Comparison of ENCODE assay signal across 12 cellular contexts in genomic region chr17:17087424-17088103, GRCh38. TPM values are rescaled to one million over a fixed set of nuclear protein-coding genes. Genes with fewer than 3 reads are reported as not detected.
DNase-seq lines count a peak whose midpoint lies in the region; ATAC-seq, FAIRE-seq and TF ChIP-seq lines count a peak whose summit lies in the region.
"Had no signal": no experiment of that assay in that cellular context is flagged by ENCODE, and none has a peak within 500 bp of the region (broad histone marks: within the 10 kb centered on the region; RNA-seq: fewer than 3 reads in every experiment).

No MANE protein-coding gene starts in this region.

- ATAC-seq in central memory CD8-positive, alpha-beta T cell (replicated peaks; ENCODE audit: extremely low read depth, poor library complexity, severe bottlenecking), result no peak
- ATAC-seq in HG03097 (IDR thresholded peaks at IDR 0.05; ENCODE audit: low FRiP score, unreplicated experiment), result no peak

- peak overlapping the region; percentile 54 for H3K27ac Mint-ChIP-seq in central memory CD8-positive, alpha-beta T cell (ENCODE audit: low read depth)

- H3K4me1 Mint-ChIP-seq in central memory CD8-positive, alpha-beta T cell, result peaks cover 62% of the 10 kb centered on the region

- DNase-seq in RWPE1 (ENCODE audit: low spot score), result no peak
- no peak for DNase-seq in central memory CD8-positive, alpha-beta T cell (ENCODE audit: low spot score in 2 of 2)
- DNase-seq in keratinocyte (ENCODE audit: low read depth, low spot score), result no peak
- DNase-seq in spleen, result peak; percentile 56
- no peak for DNase-seq in T-helper 1 cell
- DNase-seq in globus pallidus (ENCODE audit: low spot score), result no peak
- no peak for DNase-seq in GM10248 (ENCODE audit: extremely low spot score)
- DNase-seq: lower lobe of right lung, NCI-H1694 had no signal

- H4K20me1 ChIP-seq in keratinocyte (ENCODE audit: control insufficient read depth, extremely low read depth, insufficient read depth, low read length), result peaks cover 22% of the 10 kb centered on the region

- peak overlapping the region; percentile 14 for H3K4me3 Mint-ChIP-seq in central memory CD8-positive, alpha-beta T cell
- H3K4me3 Mint-ChIP-seq: CD14-positive monocyte had no signal

- H3K27ac ChIP-seq in RWPE1 (peak overlapping the region; percentile 57), keratinocyte (ENCODE audit: control insufficient read depth, insufficient read depth, low read length) (peak overlapping the region; percentile 15), spleen (no peak overlapping the region)
- H3K27ac ChIP-seq: lower lobe of right lung had no signal

- WGBS in spleen, 5 donors, result 78 to 91% (median 89%) methylated on average over 13 of the region's 13 CpGs

- no peak overlapping the region for H2AFZ ChIP-seq in keratinocyte (ENCODE audit: control insufficient read depth, low read length)

- no peak for TF ChIP-seq POLR2A in spleen (IDR thresholded peaks at IDR 0.05)

- FAIRE-seq in keratinocyte (lab: Jason Lieb, UNC), result peak; percentile 85

- no peak overlapping the region for H3K9ac ChIP-seq in keratinocyte (ENCODE audit: control insufficient read depth, extremely low read depth, insufficient read depth, low read length)

- H3K9me1 ChIP-seq in keratinocyte (ENCODE audit: control insufficient read depth, extremely low read depth, insufficient read depth, low read length), result peaks cover 7% of the 10 kb centered on the region

- H3K36me3 Mint-ChIP-seq in central memory CD8-positive, alpha-beta T cell (ENCODE audit: insufficient read depth), result peaks cover 8% of the 10 kb centered on the region

- H3K9me3 Mint-ChIP-seq in central memory CD8-positive, alpha-beta T cell, result no peaks in the 10 kb centered on the region
- H3K9me3 Mint-ChIP-seq: CD14-positive monocyte, IgD-negative memory B cell had no signal

- dilution Hi-C loops in keratinocyte (cut with MboI; ENCODE audit: extremely low pct_ligation_motif_present, low sequenced_read_pairs), result no loop called here

- no peak overlapping the region for H3K4me3 ChIP-seq in keratinocyte (ENCODE audit: control insufficient read depth in 2 of 3, extremely low read depth in 1 of 3, insufficient read depth in 2 of 3, low read depth in 1 of 3, low read length in 3 of 3)
- H3K4me3 ChIP-seq in spleen, result no peak overlapping the region
- H3K4me3 ChIP-seq: lower lobe of right lung had no signal

- no peaks in the 10 kb centered on the region for H3K9me3 ChIP-seq in keratinocyte (ENCODE audit: control insufficient read depth, low read depth, low read length)
- H3K9me3 ChIP-seq in spleen, result no peaks in the 10 kb centered on the region
- H3K9me3 ChIP-seq: lower lobe of right lung had no signal

- no peaks in the 10 kb centered on the region for H3K27me3 Mint-ChIP-seq in central memory CD8-positive, alpha-beta T cell
- H3K27me3 Mint-ChIP-seq: IgD-negative memory B cell had no signal

- H3K36me3 ChIP-seq in keratinocyte (ENCODE audit: control insufficient read depth in 2 of 2, extremely low read depth in 1 of 2, insufficient read depth in 2 of 2, low read length in 2 of 2) (peaks cover 24 to 46% of the 10 kb centered on the region in 2 experiments), spleen (peaks cover 0 to 87% (median 14%) of the 10 kb centered on the region in 6 donors)

- no peaks in the 10 kb centered on the region for H3K27me3 ChIP-seq in keratinocyte (ENCODE audit: control insufficient read depth, extremely low read depth, insufficient read depth, low read length)
- H3K27me3 ChIP-seq in spleen (replicated peaks in 1 of 7), result no peaks in the 10 kb centered on the region

- CTCF ChIA-PET in RWPE1 (lab: Yijun Ruan, JAX) (interaction anchor here (0.7 kb wide), 1 partner anchor 17 kb away, joined by 3 read pairs; no protein-coding TSS in a partner anchor), GM10248 (lab: Yijun Ruan, JAX) (no interaction called here)

- H3K4me1 ChIP-seq in keratinocyte (ENCODE audit: control insufficient read depth, extremely low read depth, insufficient read depth, low read length) (peaks cover 38% of the 10 kb centered on the region), spleen (peaks cover 0 to 73% (median 41%) of the 10 kb centered on the region in 6 donors)

- intact Hi-C loops in spleen (cut with DNase I; ENCODE audit: low total_unique reads), result no loop called here

- peaks cover 72% of the 10 kb centered on the region for H3K79me2 ChIP-seq in keratinocyte (ENCODE audit: control insufficient read depth, insufficient read depth, low read length)

- H3K4me2 ChIP-seq in keratinocyte (ENCODE audit: control insufficient read depth, extremely low read depth, insufficient read depth, low read depth, low read length), result peak overlapping the region; percentile 4

- TF ChIP-seq CTCF in RWPE1 (conservative IDR thresholded peaks at IDR 0.05; ENCODE audit: low read depth) (no peak), keratinocyte (optimal IDR thresholded peaks at IDR 0.05 in 1 of 3, IDR thresholded peaks at IDR 0.05 in 1 of 3, conservative IDR thresholded peaks at IDR 0.05 in 1 of 3; ENCODE audit: extremely low read depth in 1 of 3, insufficient read depth in 2 of 3, low read length in 3 of 3) (peak; percentile 54 to 58 (median 58)), spleen (IDR thresholded peaks at IDR 0.05 in 8 of 11, conservative IDR thresholded peaks at IDR 0.05 in 3 of 11) (no peak), GM10248 (IDR thresholded peaks at IDR 0.05; ENCODE audit: control extremely low read depth, extremely low read depth, low read depth, missing control alignments) (no peak)

- POLR2A ChIA-PET in RWPE1 (lab: Yijun Ruan, JAX; ENCODE audit: low non-redundant PET), result interaction anchor here (0.7 kb wide), 1 partner anchor 37 kb away, joined by 3 read pairs; no protein-coding TSS in a partner anchor
- POLR2A ChIA-PET in GM10248 (lab: Yijun Ruan, JAX), result no interaction called here

RNA-seq across cellular contexts. Expression of gene MPRIP, which starts 45.3 kb away (rescaled TPM):
- polyA plus RNA-seq in keratinocyte, result 76.4 to 113 TPM (median 93.2 TPM) in 3 replicates
- 241 TPM for polyA plus RNA-seq in keratinocyte (2011; ENCODE audit: low read depth)
- polyA plus RNA-seq in keratinocyte (2011; cell fraction: cytosol; rRNA removed), result 61.6 and 75.3 TPM in 2 replicates
- polyA plus RNA-seq in keratinocyte (2011; cell fraction: nucleus; rRNA removed), result 160 and 188 TPM in 2 replicates
- 132 and 155 TPM in 2 replicates for polyA plus RNA-seq in keratinocyte (2012; ENCODE audit: low replicate concordance)
- 188 to 396 TPM (median 205 TPM) in 3 replicates for polyA minus RNA-seq in keratinocyte
- 102 TPM for polyA minus RNA-seq in keratinocyte (2011; cell fraction: cytosol; rRNA and poly(A)+ RNA removed)
- polyA minus RNA-seq in keratinocyte (2011; cell fraction: nucleus; rRNA and poly(A)+ RNA removed), result 123 and 162 TPM in 2 replicates
- total RNA-seq in spleen, result 100 to 1,000 TPM; 120 to 309 (median 197) TPM
- 100 to 1,000 TPM in 1 of 3 donors, 10 to 100 TPM in 2; 52.3 to 114 (median 83.0) TPM for polyA plus RNA-seq in spleen

Comparison
In these comparisons a context has a peak if more than half of its experiments do, and no peak if none do; other contexts are left out.
1. H3K27ac ChIP-seq: peak in RWPE1 (single experiment) and keratinocyte (single experiment); none in spleen (0 of 8).
2. CTCF ChIP-seq: peak in keratinocyte (3 of 3); none in RWPE1 (single experiment), spleen (0 of 11) and GM10248 (single experiment).